Comparison of ENCODE assay signal across 2 cellular contexts in the genomic region with DNA sequence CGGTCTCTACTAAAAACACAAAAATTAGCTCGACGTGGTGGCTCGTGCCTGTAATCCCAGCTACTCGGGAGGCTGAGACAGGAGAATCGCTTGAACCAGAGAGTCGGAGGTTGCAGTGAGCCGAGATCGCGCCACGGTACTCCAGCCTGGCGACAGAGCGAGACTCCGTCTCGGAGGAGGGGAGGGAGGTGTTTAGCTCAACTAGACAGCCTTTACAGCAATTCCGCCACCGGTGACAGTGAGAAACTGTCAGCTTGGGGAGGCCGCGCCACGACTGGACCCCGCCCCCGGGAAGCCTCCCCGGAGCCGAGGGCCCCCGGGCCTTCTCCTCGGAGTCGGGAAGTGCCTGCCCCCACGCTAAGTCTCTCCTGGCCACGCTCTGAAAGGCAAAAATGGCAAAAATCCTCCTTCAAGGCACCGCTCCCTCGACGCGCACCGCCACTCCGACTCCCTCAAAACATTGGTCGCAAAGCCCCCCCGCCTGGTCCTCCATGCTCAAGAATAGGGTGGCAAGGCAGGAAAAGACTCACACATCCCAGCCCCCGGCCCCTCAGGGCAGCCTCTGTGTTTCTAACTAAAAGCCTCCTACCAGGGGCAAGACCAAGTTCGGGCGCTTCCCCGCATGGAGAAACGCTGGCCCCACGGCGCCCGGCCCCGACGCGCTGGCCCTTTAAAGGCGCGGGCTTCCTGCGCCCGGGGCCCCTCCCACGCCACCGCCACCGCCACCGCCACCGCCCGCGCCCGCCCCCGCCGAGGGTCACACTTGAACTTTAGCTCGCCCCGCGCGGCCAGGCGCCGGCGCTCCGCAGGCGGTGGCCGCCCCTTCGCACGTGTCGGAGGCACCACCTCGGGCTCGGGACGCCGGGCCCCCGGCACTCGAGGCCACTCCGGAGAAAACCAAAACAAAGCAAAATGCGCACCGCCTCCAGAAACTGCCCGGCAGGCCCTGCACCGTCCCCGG.
TF ChIP-seq lines count a peak whose summit lies in the region.

No MANE protein-coding gene starts in this region.

TF ChIP-seq in A549, 52 proteins besides CTCF, POLR2A, EP300 and RAD21:
- TF ChIP-seq MAZ (IDR thresholded peaks at IDR 0.05; ENCODE audit: borderline replicate concordance, low read depth, low read length) (no peak), E2F6 (IDR thresholded peaks at IDR 0.05; ENCODE audit: borderline replicate concordance, low read depth) (peak; percentile 40; the same call in 1 of the 2 replicates), FOXS1 (CRISPR knock-in tag; IDR thresholded peaks at IDR 0.05) (no peak), JUN (IDR thresholded peaks at IDR 0.05) (peak in 1 of 2 experiments; percentile 40; a peak in 1 of 5 replicates), MYC (IDR thresholded peaks at IDR 0.05; ENCODE audit: borderline replicate concordance, low read length) (0 out of 2 replicates have a peak, but pooled peaks have one; percentile 18)

TF ChIP-seq in HepG2, 621 proteins besides CTCF, POLR2A, EP300 and RAD21 (continues in another document):
- TF ChIP-seq, protein P1, sequence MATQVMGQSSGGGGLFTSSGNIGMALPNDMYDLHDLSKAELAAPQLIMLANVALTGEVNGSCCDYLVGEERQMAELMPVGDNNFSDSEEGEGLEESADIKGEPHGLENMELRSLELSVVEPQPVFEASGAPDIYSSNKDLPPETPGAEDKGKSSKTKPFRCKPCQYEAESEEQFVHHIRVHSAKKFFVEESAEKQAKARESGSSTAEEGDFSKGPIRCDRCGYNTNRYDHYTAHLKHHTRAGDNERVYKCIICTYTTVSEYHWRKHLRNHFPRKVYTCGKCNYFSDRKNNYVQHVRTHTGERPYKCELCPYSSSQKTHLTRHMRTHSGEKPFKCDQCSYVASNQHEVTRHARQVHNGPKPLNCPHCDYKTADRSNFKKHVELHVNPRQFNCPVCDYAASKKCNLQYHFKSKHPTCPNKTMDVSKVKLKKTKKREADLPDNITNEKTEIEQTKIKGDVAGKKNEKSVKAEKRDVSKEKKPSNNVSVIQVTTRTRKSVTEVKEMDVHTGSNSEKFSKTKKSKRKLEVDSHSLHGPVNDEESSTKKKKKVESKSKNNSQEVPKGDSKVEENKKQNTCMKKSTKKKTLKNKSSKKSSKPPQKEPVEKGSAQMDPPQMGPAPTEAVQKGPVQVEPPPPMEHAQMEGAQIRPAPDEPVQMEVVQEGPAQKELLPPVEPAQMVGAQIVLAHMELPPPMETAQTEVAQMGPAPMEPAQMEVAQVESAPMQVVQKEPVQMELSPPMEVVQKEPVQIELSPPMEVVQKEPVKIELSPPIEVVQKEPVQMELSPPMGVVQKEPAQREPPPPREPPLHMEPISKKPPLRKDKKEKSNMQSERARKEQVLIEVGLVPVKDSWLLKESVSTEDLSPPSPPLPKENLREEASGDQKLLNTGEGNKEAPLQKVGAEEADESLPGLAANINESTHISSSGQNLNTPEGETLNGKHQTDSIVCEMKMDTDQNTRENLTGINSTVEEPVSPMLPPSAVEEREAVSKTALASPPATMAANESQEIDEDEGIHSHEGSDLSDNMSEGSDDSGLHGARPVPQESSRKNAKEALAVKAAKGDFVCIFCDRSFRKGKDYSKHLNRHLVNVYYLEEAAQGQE (IDR thresholded peaks at IDR 0.05; ENCODE audit: borderline replicate concordance in 1 of 2, low read depth in 1 of 2, low read length in 2 of 2) = 0 out of 4 replicates have a peak, but pooled peaks of 1 of the 2 experiments have one; percentile 15
- TF ChIP-seq SP2 (CRISPR knock-in tag; IDR thresholded peaks at IDR 0.05) (peak; percentile 34; the same call in 1 of the 2 replicates), KMT2A (CRISPR knock-in tag; IDR thresholded peaks at IDR 0.05) (peak; percentile 63; the same call in 1 of the 2 replicates), KAT2B (IDR thresholded peaks at IDR 0.05; ENCODE audit: borderline replicate concordance, low read depth, low read length) (no peak), CENPX (CRISPR knock-in tag; IDR thresholded peaks at IDR 0.05) (no peak), TBX2 (CRISPR knock-in tag; IDR thresholded peaks at IDR 0.05; ENCODE audit: borderline replicate concordance) (peak; percentile 20; the same call in 1 of the 2 replicates), EEA1 (CRISPR knock-in tag; IDR thresholded peaks at IDR 0.05; ENCODE audit: borderline replicate concordance) (0 out of 2 replicates have a peak, but pooled peaks have one; percentile 51), ZNF589 (CRISPR knock-in tag; conservative IDR thresholded peaks at IDR 0.05) (peak; percentile 40), YEATS2 (CRISPR knock-in tag; IDR thresholded peaks at IDR 0.05; ENCODE audit: borderline replicate concordance) (no peak), MED1 (CRISPR knock-in tag; IDR thresholded peaks at IDR 0.05) (0 out of 2 replicates have a peak, but pooled peaks have one; percentile 20), NFKB2 (CRISPR knock-in tag; IDR thresholded peaks at IDR 0.05; ENCODE audit: borderline replicate concordance) (no peak; the same call in 1 of the 2 replicates), HNF1B (CRISPR knock-in tag; IDR thresholded peaks at IDR 0.05) (peak; percentile 69; the same call in 1 of the 2 replicates), NR1H2 (CRISPR knock-in tag; IDR thresholded peaks at IDR 0.05; ENCODE audit: borderline replicate concordance, low read depth) (0 out of 2 replicates have a peak, but pooled peaks have one; percentile 21), HOXA9 (CRISPR knock-in tag; IDR thresholded peaks at IDR 0.05; ENCODE audit: borderline replicate concordance) (0 out of 2 replicates have a peak, but pooled peaks have one; percentile 17)
- TF ChIP-seq, protein P2, sequence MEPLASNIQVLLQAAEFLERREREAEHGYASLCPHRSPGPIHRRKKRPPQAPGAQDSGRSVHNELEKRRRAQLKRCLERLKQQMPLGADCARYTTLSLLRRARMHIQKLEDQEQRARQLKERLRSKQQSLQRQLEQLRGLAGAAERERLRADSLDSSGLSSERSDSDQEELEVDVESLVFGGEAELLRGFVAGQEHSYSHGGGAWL (CRISPR knock-in tag; IDR thresholded peaks at IDR 0.05) = 0 out of 2 replicates have a peak, but pooled peaks have one; percentile 42
- TF ChIP-seq, protein P3, sequence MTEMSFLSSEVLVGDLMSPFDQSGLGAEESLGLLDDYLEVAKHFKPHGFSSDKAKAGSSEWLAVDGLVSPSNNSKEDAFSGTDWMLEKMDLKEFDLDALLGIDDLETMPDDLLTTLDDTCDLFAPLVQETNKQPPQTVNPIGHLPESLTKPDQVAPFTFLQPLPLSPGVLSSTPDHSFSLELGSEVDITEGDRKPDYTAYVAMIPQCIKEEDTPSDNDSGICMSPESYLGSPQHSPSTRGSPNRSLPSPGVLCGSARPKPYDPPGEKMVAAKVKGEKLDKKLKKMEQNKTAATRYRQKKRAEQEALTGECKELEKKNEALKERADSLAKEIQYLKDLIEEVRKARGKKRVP (CRISPR knock-in tag; IDR thresholded peaks at IDR 0.05) = peak in 1 of 2 experiments; percentile 21; a peak in 1 of 4 replicates
- TF ChIP-seq, protein P4, sequence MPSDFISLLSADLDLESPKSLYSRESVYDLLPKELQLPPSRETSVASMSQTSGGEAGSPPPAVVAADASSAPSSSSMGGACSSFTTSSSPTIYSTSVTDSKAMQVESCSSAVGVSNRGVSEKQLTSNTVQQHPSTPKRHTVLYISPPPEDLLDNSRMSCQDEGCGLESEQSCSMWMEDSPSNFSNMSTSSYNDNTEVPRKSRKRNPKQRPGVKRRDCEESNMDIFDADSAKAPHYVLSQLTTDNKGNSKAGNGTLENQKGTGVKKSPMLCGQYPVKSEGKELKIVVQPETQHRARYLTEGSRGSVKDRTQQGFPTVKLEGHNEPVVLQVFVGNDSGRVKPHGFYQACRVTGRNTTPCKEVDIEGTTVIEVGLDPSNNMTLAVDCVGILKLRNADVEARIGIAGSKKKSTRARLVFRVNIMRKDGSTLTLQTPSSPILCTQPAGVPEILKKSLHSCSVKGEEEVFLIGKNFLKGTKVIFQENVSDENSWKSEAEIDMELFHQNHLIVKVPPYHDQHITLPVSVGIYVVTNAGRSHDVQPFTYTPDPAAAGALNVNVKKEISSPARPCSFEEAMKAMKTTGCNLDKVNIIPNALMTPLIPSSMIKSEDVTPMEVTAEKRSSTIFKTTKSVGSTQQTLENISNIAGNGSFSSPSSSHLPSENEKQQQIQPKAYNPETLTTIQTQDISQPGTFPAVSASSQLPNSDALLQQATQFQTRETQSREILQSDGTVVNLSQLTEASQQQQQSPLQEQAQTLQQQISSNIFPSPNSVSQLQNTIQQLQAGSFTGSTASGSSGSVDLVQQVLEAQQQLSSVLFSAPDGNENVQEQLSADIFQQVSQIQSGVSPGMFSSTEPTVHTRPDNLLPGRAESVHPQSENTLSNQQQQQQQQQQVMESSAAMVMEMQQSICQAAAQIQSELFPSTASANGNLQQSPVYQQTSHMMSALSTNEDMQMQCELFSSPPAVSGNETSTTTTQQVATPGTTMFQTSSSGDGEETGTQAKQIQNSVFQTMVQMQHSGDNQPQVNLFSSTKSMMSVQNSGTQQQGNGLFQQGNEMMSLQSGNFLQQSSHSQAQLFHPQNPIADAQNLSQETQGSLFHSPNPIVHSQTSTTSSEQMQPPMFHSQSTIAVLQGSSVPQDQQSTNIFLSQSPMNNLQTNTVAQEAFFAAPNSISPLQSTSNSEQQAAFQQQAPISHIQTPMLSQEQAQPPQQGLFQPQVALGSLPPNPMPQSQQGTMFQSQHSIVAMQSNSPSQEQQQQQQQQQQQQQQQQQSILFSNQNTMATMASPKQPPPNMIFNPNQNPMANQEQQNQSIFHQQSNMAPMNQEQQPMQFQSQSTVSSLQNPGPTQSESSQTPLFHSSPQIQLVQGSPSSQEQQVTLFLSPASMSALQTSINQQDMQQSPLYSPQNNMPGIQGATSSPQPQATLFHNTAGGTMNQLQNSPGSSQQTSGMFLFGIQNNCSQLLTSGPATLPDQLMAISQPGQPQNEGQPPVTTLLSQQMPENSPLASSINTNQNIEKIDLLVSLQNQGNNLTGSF (CRISPR knock-in tag; IDR thresholded peaks at IDR 0.05) = 0 out of 2 replicates have a peak, but pooled peaks have one; percentile 37
- TF ChIP-seq, protein P5, sequence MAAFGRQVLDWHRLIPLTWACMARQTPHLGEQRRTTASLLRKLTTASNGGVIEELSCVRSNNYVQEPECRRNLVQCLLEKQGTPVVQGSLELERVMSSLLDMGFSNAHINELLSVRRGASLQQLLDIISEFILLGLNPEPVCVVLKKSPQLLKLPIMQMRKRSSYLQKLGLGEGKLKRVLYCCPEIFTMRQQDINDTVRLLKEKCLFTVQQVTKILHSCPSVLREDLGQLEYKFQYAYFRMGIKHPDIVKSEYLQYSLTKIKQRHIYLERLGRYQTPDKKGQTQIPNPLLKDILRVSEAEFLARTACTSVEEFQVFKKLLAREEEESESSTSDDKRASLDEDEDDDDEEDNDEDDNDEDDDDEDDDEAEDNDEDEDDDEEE (CRISPR knock-in tag; IDR thresholded peaks at IDR 0.05) = peak; percentile 52; the same call in 1 of the 2 replicates
- TF ChIP-seq, protein P6, sequence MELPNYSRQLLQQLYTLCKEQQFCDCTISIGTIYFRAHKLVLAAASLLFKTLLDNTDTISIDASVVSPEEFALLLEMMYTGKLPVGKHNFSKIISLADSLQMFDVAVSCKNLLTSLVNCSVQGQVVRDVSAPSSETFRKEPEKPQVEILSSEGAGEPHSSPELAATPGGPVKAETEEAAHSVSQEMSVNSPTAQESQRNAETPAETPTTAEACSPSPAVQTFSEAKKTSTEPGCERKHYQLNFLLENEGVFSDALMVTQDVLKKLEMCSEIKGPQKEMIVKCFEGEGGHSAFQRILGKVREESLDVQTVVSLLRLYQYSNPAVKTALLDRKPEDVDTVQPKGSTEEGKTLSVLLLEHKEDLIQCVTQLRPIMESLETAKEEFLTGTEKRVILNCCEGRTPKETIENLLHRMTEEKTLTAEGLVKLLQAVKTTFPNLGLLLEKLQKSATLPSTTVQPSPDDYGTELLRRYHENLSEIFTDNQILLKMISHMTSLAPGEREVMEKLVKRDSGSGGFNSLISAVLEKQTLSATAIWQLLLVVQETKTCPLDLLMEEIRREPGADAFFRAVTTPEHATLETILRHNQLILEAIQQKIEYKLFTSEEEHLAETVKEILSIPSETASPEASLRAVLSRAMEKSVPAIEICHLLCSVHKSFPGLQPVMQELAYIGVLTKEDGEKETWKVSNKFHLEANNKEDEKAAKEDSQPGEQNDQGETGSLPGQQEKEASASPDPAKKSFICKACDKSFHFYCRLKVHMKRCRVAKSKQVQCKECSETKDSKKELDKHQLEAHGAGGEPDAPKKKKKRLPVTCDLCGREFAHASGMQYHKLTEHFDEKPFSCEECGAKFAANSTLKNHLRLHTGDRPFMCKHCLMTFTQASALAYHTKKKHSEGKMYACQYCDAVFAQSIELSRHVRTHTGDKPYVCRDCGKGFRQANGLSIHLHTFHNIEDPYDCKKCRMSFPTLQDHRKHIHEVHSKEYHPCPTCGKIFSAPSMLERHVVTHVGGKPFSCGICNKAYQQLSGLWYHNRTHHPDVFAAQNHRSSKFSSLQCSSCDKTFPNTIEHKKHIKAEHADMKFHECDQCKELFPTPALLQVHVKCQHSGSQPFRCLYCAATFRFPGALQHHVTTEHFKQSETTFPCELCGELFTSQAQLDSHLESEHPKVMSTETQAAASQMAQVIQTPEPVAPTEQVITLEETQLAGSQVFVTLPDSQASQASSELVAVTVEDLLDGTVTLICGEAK (IDR thresholded peaks at IDR 0.05) = no peak
- TF ChIP-seq, protein P6 (CRISPR knock-in tag; IDR thresholded peaks at IDR 0.05) = 0 out of 2 replicates have a peak, but pooled peaks have one; percentile 8
